In the genomic region with DNA sequence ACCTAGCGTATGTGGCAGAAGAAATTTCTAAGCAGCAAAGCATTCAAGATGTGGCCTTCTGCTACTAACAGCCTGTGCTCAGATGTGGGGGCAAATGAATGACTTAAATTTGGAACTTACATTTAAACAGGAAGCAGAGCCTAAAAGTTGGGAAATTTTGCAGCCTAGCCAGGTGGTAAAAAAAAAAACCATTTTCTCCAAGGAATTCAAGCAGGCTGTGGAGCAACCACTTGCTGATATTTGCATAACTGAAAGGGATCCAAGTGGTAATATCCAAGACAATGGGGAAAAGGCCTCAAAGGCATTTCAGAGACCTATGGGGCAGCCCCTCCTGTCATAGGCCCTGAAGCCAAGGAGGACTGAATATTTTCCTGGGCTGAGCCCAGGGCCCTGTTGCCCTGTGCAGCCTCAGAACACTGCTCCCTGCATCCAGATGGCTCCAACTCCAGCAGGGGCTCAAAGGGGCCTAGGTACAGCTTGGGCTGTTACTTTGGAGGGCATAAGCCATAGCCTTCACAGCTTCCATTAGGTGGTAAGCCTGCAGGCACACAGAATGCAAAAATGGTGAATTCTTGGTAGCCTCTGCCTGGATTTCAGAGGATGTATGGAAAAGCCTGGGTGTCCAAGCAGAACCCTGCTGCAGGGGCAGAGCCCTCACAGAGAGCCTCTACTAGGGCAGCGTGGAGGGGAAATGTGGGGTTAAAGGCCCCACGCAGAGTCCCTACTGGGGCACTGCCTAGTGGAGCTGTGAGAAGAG, we compare ENCODE assay signal across 7 cellular contexts. TPM values are rescaled to one million over a fixed set of nuclear protein-coding genes. Genes with fewer than 3 reads are reported as not detected.
DNase-seq lines count a peak whose midpoint lies in the region; TF ChIP-seq lines count a peak whose summit lies in the region.
"Not testable (repeated sequence)": the region's sequence is repeated elsewhere in the genome, so short reads cannot be mapped to it uniquely, and the experiment has no call there.

No MANE protein-coding gene starts in this region.

- not testable (repeated sequence) for H3K9me3 ChIP-seq in BE2C; HUES6 (ENCODE audit: control insufficient read depth, insufficient read depth, low read depth, low read length); esophagus muscularis mucosa; iPS-20b (ENCODE audit: insufficient read depth, low read depth, low read length); sigmoid colon

- peak; percentile 1 for DNase-seq in BE2C
- peak; percentile 0 for DNase-seq in SK-N-DZ (ENCODE audit: low spot score)
- DNase-seq in activated T-cell treated with anti-CD3 and anti-CD28 coated beads, Interleukin-2, amount 50 U/mL, for 24 hours, result peak; percentile 25
- peak; percentile 37 for DNase-seq in esophagus muscularis mucosa (ENCODE audit: extremely low spot score)
- DNase-seq in sigmoid colon, result peak; percentile 35

- H3K4me1 ChIP-seq in BE2C; HUES6 (ENCODE audit: control insufficient read depth, insufficient read depth, low read length); esophagus muscularis mucosa; iPS-20b (ENCODE audit: insufficient read depth, low read length); sigmoid colon: not testable (repeated sequence)

- H3K9ac ChIP-seq in HUES6 (ENCODE audit: low read length), result peak overlapping the region; percentile 59
- peak overlapping the region; percentile 66; the same call in 1 of the 2 replicates for H3K9ac ChIP-seq in iPS-20b (ENCODE audit: low read depth, low read length)

- not testable (repeated sequence) for H3K9me3 Mint-ChIP-seq in activated T-cell treated with anti-CD3 and anti-CD28 coated beads, Interleukin-2, amount 50 U/mL, for 24 hours

- TF ChIP-seq EP300 in esophagus muscularis mucosa (IDR thresholded peaks at IDR 0.05); sigmoid colon (IDR thresholded peaks at IDR 0.05): not testable (repeated sequence)

- intact Hi-C loops in esophagus muscularis mucosa (cut with DNase I); sigmoid colon (cut with DNase I): not testable (repeated sequence)

- not testable (repeated sequence) for H3K4me3 ChIP-seq in BE2C (ENCODE audit: low read depth, low read length); HUES6 (ENCODE audit: low read depth, low read length); esophagus muscularis mucosa; iPS-20b (ENCODE audit: low read length); sigmoid colon

- not testable (repeated sequence) for TF ChIP-seq CTCF in BE2C (IDR thresholded peaks at IDR 0.05; ENCODE audit: low read depth, low read length); esophagus muscularis mucosa (IDR thresholded peaks at IDR 0.05); sigmoid colon (IDR thresholded peaks at IDR 0.05)

- H3K4me1 Mint-ChIP-seq in activated T-cell treated with anti-CD3 and anti-CD28 coated beads, Interleukin-2, amount 50 U/mL, for 24 hours (ENCODE audit: low read depth), result not testable (repeated sequence)

- not testable (repeated sequence) for H3K27ac Mint-ChIP-seq in activated T-cell treated with anti-CD3 and anti-CD28 coated beads, Interleukin-2, amount 50 U/mL, for 24 hours

- H3K27me3 ChIP-seq in BE2C; HUES6 (ENCODE audit: control insufficient read depth, insufficient read depth, low read length); esophagus muscularis mucosa; iPS-20b (ENCODE audit: insufficient read depth, low read length); sigmoid colon: not testable (repeated sequence)

- TF ChIP-seq POLR2A in esophagus muscularis mucosa (IDR thresholded peaks at IDR 0.05; ENCODE audit: low read depth); sigmoid colon (IDR thresholded peaks at IDR 0.05): not testable (repeated sequence)

- no CpG with 5 or more reads among the region's 3 CpGs for WGBS in esophagus muscularis mucosa
- WGBS in sigmoid colon, 2 donors, result 94 to 99% methylated on average over 2 of the region's 3 CpGs

- H3K36me3 ChIP-seq in BE2C; HUES6 (ENCODE audit: control insufficient read depth, insufficient read depth, low read length); esophagus muscularis mucosa; iPS-20b (ENCODE audit: insufficient read depth, low read depth, low read length); sigmoid colon: not testable (repeated sequence)

- not testable (repeated sequence) for H3K4me3 Mint-ChIP-seq in activated T-cell treated with anti-CD3 and anti-CD28 coated beads, Interleukin-2, amount 50 U/mL, for 24 hours

- H3K27ac ChIP-seq in HUES6 (ENCODE audit: low read depth, low read length) (peak overlapping the region; percentile 68; the same call in 1 of the 2 replicates), iPS-20b (ENCODE audit: low read length) (peak overlapping the region; percentile 57)
- not testable (repeated sequence) for H3K27ac ChIP-seq in esophagus muscularis mucosa (replicated peaks in 1 of 4); sigmoid colon

- H3K27me3 Mint-ChIP-seq in activated T-cell treated with anti-CD3 and anti-CD28 coated beads, Interleukin-2, amount 50 U/mL, for 24 hours, result not testable (repeated sequence)

- not testable (repeated sequence) for H3K36me3 Mint-ChIP-seq in activated T-cell treated with anti-CD3 and anti-CD28 coated beads, Interleukin-2, amount 50 U/mL, for 24 hours (ENCODE audit: low read depth)

RNA-seq across cellular contexts. Expression of a gene that starts 29.9 kb away (rescaled TPM):
- 13.0 TPM for polyA plus RNA-seq in BE2C (2012; ENCODE audit: insufficient read depth, insufficient read length, low read depth)
- 27.7 and 35.8 TPM in 2 replicates for polyA plus RNA-seq in SK-N-DZ (2014; cell fraction: cytosol; rRNA removed)
- polyA plus RNA-seq in SK-N-DZ (2014; cell fraction: nucleus; rRNA removed), result 23.9 and 38.7 TPM in 2 replicates
- total RNA-seq in esophagus muscularis mucosa (10 to 100 TPM in 1 of 4 donors, 1 to 10 TPM in 3; 8.3 to 24.5 (median 9.2) TPM), sigmoid colon (10 to 100 TPM in 3 of 4 donors, 1 to 10 TPM in 1; 9.4 to 34.2 (median 17.1) TPM)
- 10 to 100 TPM in 2 of 3 donors, 1 to 10 TPM in 1; 9.0 to 15.2 (median 10.6) TPM for polyA plus RNA-seq in sigmoid colon
